Comparison of ENCODE assay signal across 8 cellular contexts in the genomic region with DNA sequence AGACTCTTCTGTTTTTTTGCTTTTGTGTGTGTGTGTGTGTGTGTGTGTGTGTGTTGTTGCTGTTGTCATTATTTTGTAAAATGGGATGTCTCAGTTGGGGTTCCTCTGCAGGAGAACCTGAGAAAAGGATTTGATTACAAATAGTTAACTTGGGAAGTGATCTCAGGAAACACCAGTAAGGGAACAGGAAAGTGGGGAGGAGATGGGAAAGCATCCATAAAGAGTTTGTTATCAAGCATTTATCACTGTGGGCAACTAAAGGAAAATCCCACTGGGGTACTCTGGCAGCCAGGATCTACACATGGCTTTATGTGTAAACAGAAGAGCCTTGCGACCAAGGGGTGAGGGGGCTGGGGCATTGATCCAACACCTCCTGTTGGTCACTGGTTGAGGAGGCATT.
"Had no signal": no experiment of that assay in that cellular context is flagged by ENCODE, and none has a peak within 500 bp of the region (broad histone marks: within the 10 kb centered on the region; RNA-seq: fewer than 3 reads in every experiment).

No MANE protein-coding gene starts in this region.

- DNase-seq: GDM1, GF-D8 had no signal

- H3K4me3 ChIP-seq: GM12878 had no signal

- FAIRE-seq: G401.6, GM12878, GM12891, GM12892, GM18507, GM19239 had no signal

- ATAC-seq: GM12878 had no signal
